In genomic region chr18:28890796-28891195, GRCh38 we compare ENCODE assay signal across 25 cellular contexts.
A peak's percentile ranks its signal among the peaks of the same experiment; 100 is the strongest.
DNase-seq lines count a peak whose midpoint lies in the region; ATAC-seq and TF ChIP-seq lines count a peak whose summit lies in the region.
"Had no signal": no experiment of that assay in that cellular context is flagged by ENCODE, and none has a peak within 500 bp of the region (broad histone marks: within the 10 kb centered on the region; RNA-seq: fewer than 3 reads in every experiment).

No MANE protein-coding gene starts in this region.

- no peaks in the 10 kb centered on the region for H3K4me1 ChIP-seq in aorta (ENCODE audit: control insufficient read depth in 1 of 2, insufficient read depth in 2 of 2, low read length in 2 of 2)
- H3K4me1 ChIP-seq: SJCRH30 had no signal

- TF ChIP-seq CTCF in epithelial cell of esophagus (IDR thresholded peaks at IDR 0.05; ENCODE audit: insufficient read depth, low read depth, low read length, missing control alignments) (no peak), foreskin fibroblast (IDR thresholded peaks at IDR 0.05; ENCODE audit: low read depth, low read length) (no peak)

- no peaks in the 10 kb centered on the region for H3K27me3 ChIP-seq in aorta (ENCODE audit: control insufficient read depth in 1 of 2, insufficient read depth in 2 of 2, low read length in 1 of 2)
- H3K27me3 ChIP-seq: MG63, SJCRH30 had no signal

- WGBS in aorta, 2 donors, result 86 to 88% methylated on average over 4 of the region's 4 CpGs

- intact Hi-C loops in aorta (cut with DNase I), result no loop called here

- ATAC-seq in HG03354 (IDR thresholded peaks at IDR 0.05; ENCODE audit: poor library complexity, severe bottlenecking, unreplicated experiment), result no peak
- no peak for ATAC-seq in aorta (ENCODE audit: low FRiP score)
- ATAC-seq: HCT116, PC-3, Right ventricle myocardium inferior, SK-N-SH treated with all-trans-retinoic acid at 6 μM for 48 hours had no signal

- no peaks in the 10 kb centered on the region for H3K36me3 ChIP-seq in aorta (ENCODE audit: control insufficient read depth in 1 of 2, insufficient read depth in 2 of 2, low read length in 1 of 2)
- H3K36me3 ChIP-seq: MG63, SJCRH30 had no signal

- H3K9me3 ChIP-seq in aorta (ENCODE audit: control insufficient read depth, low read length), result no peaks in the 10 kb centered on the region
- H3K9me3 ChIP-seq: SJCRH30 had no signal

- H3K4me3 ChIP-seq in epithelial cell of esophagus (ENCODE audit: low read length), result no peak overlapping the region
- H3K4me3 ChIP-seq in foreskin fibroblast (ENCODE audit: low read depth in 1 of 2, low read length in 2 of 2), result no peak overlapping the region
- no peak overlapping the region for H3K4me3 ChIP-seq in aorta (ENCODE audit: low read length in 2 of 2)
- H3K4me3 ChIP-seq: MG63, SJCRH30 had no signal

- no peak overlapping the region for H3K27ac ChIP-seq in aorta (ENCODE audit: low read depth in 1 of 2, low read length in 2 of 2)
- H3K27ac ChIP-seq: SJCRH30 had no signal

- peak; percentile 7 for DNase-seq in NCI-H748 (lab: John Stamatoyannopoulos, UW; ENCODE audit: unreplicated experiment)
- DNase-seq in NCI-H748 treated with DMSO at 0.1 percent for 48 hours (lab: John Stamatoyannopoulos, UW), result no peak
- peak; percentile 34 for DNase-seq in NCI-H524 treated with DMSO at 0.1 percent for 48 hours (lab: John Stamatoyannopoulos, UW)
- peak; percentile 9 for DNase-seq in epithelial cell of esophagus (ENCODE audit: low read depth)
- DNase-seq in foreskin fibroblast, result no peak
- DNase-seq in aorta, result no peak
- DNase-seq: C1 segment of cervical spinal cord; CD4-positive, alpha-beta memory T cell; COR-L47; DMS153; DND-41; IMR-90; KG1; MG63; NCI-H187; NCI-H2081 treated with DMSO at 0.1 percent for 48 hours; NCI-H446 treated with DMSO at 0.1 percent for 48 hours; NCI-H69; NK-92 treated with Interleukin-12 subunit alpha and Interleukin-12 subunit beta, amount 100 ng/mL, for 24 hours; PC-3; SJCRH30 had no signal

Comparison
In these comparisons a context has a peak if more than half of its experiments do, and no peak if none do; other contexts are left out.
1. DNase-seq: peak in NCI-H748 (single experiment), NCI-H524 treated with DMSO at 0.1 percent for 48 hours (single experiment) and epithelial cell of esophagus (single experiment); none in NCI-H748 treated with DMSO at 0.1 percent for 48 hours (single experiment), foreskin fibroblast (0 of 2) and aorta (0 of 2).